Comparison of ENCODE assay signal across 10 cellular contexts in genomic region chr5:78540335-78541057, GRCh38.
A peak's percentile ranks its signal among the peaks of the same experiment; 100 is the strongest.
DNase-seq lines count a peak whose midpoint lies in the region; ATAC-seq lines count a peak whose summit lies in the region.
"Had no signal": no experiment of that assay in that cellular context is flagged by ENCODE, and none has a peak within 500 bp of the region (broad histone marks: within the 10 kb centered on the region; RNA-seq: fewer than 3 reads in every experiment).

No MANE protein-coding gene starts in this region.

- H3K4me2 ChIP-seq in Karpas-422 (ENCODE audit: low read depth, low read length, poor library complexity, severe bottlenecking) = no peak overlapping the region

- no peaks in the 10 kb centered on the region for H4K20me1 ChIP-seq in Karpas-422 (ENCODE audit: insufficient read depth, low read depth, low read length)

- H3K4me1 ChIP-seq in esophagus (ENCODE audit: control insufficient read depth in 2 of 2, insufficient read depth in 2 of 2, low read length in 1 of 2) (peaks cover 0 to 2% of the 10 kb centered on the region in 2 donors), aorta (ENCODE audit: control insufficient read depth in 1 of 2, insufficient read depth in 2 of 2, low read length in 2 of 2) (no peaks in the 10 kb centered on the region), Karpas-422 (ENCODE audit: low read length) (no peaks in the 10 kb centered on the region)

- no peak overlapping the region for H3K9ac ChIP-seq in Karpas-422 (ENCODE audit: low read length)

- peak; percentile 62 for ATAC-seq in aorta (ENCODE audit: low FRiP score)
- no peak for ATAC-seq in GM18867 (IDR thresholded peaks at IDR 0.05; ENCODE audit: unreplicated experiment)

- H3K27me3 ChIP-seq in esophagus (ENCODE audit: control insufficient read depth in 1 of 2, insufficient read depth in 2 of 2, low read length in 2 of 2) (no peaks in the 10 kb centered on the region), aorta (ENCODE audit: control insufficient read depth in 1 of 2, insufficient read depth in 2 of 2, low read length in 1 of 2) (no peaks in the 10 kb centered on the region), Karpas-422 (ENCODE audit: low read length) (no peaks in the 10 kb centered on the region)

- H3K79me2 ChIP-seq in Karpas-422 (ENCODE audit: low read length) = no peaks in the 10 kb centered on the region

- H3K9me3 ChIP-seq in esophagus (ENCODE audit: control insufficient read depth in 2 of 2, insufficient read depth in 1 of 2, low read depth in 1 of 2, low read length in 1 of 2) (no peaks in the 10 kb centered on the region), aorta (ENCODE audit: control insufficient read depth, low read length) (no peaks in the 10 kb centered on the region), Karpas-422 (ENCODE audit: low read length) (no peaks in the 10 kb centered on the region)

- H3K27ac ChIP-seq in esophagus (ENCODE audit: low read depth in 2 of 2, low read length in 1 of 2) (peak overlapping the region; percentile 12 to 20), aorta (ENCODE audit: low read depth in 1 of 2, low read length in 2 of 2) (no peak overlapping the region), Karpas-422 (ENCODE audit: low read length) (no peak overlapping the region)

- DNase-seq in RPMI7951 (ENCODE audit: low read depth) (peak; percentile 42), mucosa of gallbladder (ENCODE audit: low spot score) (peak; percentile 48), aorta (no peak), DMS79 (lab: John Stamatoyannopoulos, UW) (no peak), Karpas-422 (no peak)
- DNase-seq: activated CD4-positive, alpha-beta T cell treated with anti-CD3 and anti-CD28 coated beads, Interleukin-2, amount 50 U/mL, for 1 hour; NCI-H526 treated with DMSO at 0.1 percent for 48 hours; stimulated activated CD4-positive, alpha-beta T cell treated with anti-CD3 and anti-CD28 coated beads, Interleukin-15, amount 100 ng/mL, for 24 hours had no signal

- WGBS in esophagus, 2 donors = 76 to 80% methylated on average over 7 of the region's 7 CpGs
- WGBS in aorta, 2 donors = 70 to 78% methylated on average over 7 of the region's 7 CpGs

- H3K4me3 ChIP-seq in esophagus (ENCODE audit: low read depth in 1 of 2, low read length in 2 of 2) (no peak overlapping the region), aorta (ENCODE audit: low read length in 2 of 2) (no peak overlapping the region), Karpas-422 (ENCODE audit: low read length) (no peak overlapping the region)

- H2AFZ ChIP-seq in Karpas-422 (ENCODE audit: low read length) = no peak overlapping the region

- intact Hi-C loops in aorta (cut with DNase I) = loop anchor here in 1 of 2 donors (10.0 kb wide), 1 partner anchor 284 kb away; no protein-coding TSS in a partner anchor

- no peaks in the 10 kb centered on the region for H3K9me2 ChIP-seq in Karpas-422 (replicated peaks; ENCODE audit: insufficient read depth, low read length)

- H3K36me3 ChIP-seq in esophagus (ENCODE audit: control insufficient read depth in 2 of 2, insufficient read depth in 2 of 2, low read length in 1 of 2) (no peaks in the 10 kb centered on the region), aorta (ENCODE audit: control insufficient read depth in 1 of 2, insufficient read depth in 2 of 2, low read length in 1 of 2) (no peaks in the 10 kb centered on the region), Karpas-422 (ENCODE audit: insufficient read depth, low read length) (no peaks in the 10 kb centered on the region)

Comparison
In these comparisons a context has a peak if more than half of its experiments do, and no peak if none do; other contexts are left out.
1. DNase-seq: peak in RPMI7951 (single experiment) and mucosa of gallbladder (single experiment); none in aorta (0 of 2), DMS79 (single experiment) and Karpas-422 (single experiment).
2. H3K27ac ChIP-seq: peak in esophagus (2 of 2); none in aorta (0 of 2) and Karpas-422 (single experiment).